In the genomic region with DNA sequence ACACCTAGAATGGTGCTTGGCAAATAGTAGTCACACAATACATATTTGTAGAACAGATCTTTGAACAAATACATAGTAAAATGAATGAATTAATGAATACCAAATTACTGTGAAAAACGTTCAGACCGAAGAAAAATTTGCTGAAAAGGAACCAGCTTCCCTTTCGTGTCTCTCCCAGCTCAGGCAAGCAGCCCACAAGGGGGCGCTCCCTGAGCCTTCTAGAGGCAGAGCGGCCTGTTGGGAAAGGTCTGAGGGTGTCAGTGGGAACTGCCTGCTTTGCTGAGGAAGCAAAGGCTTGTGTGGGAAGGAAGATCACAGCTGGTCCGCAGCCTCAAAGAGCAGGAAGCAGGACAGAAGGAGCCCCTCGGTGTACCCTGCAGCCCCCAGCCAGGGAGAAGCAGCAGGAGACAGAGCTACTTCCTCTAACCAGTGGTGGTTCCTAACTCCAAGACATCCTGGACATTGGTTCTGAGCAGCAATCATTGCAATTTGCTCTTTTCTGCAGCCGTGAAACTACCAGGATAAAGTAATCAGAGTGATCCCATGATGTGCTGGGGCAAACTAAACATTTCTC, we compare ENCODE assay signal across 8 cellular contexts.
DNase-seq lines count a peak whose midpoint lies in the region; ATAC-seq and TF ChIP-seq lines count a peak whose summit lies in the region.

No MANE protein-coding gene starts in this region.

- H3K36me3 Mint-ChIP-seq in T-helper 2 cell treated with Interferon-gamma antibody and Interleukin-4, amounts not matched to agents 5 μg/mL and 100 μg/mL, for 36 hours (ENCODE audit: low read depth), result no peaks in the 10 kb centered on the region
- H3K36me3 Mint-ChIP-seq in CD4-positive, alpha-beta T cell (ENCODE audit: low read depth), result no peaks in the 10 kb centered on the region

- no peak overlapping the region for H3K27ac ChIP-seq in AG04450 (ENCODE audit: low read depth, low read length)
- H3K27ac ChIP-seq in HEK293 (ENCODE audit: extremely low read depth, low read depth, low read length), result no peak overlapping the region
- H3K27ac ChIP-seq in CD4-positive, alpha-beta T cell (ENCODE audit: low read depth, low read length), result no peak overlapping the region

- H3K27me3 Mint-ChIP-seq in T-helper 2 cell treated with Interferon-gamma antibody and Interleukin-4, amounts not matched to agents 5 μg/mL and 100 μg/mL, for 36 hours (ENCODE audit: low read depth), result no peaks in the 10 kb centered on the region
- H3K27me3 Mint-ChIP-seq in CD4-positive, alpha-beta T cell, result peaks cover 13% of the 10 kb centered on the region

- H3K9me3 ChIP-seq in AG04450 (ENCODE audit: control insufficient read depth, insufficient read depth, low read length), result peaks cover 48% of the 10 kb centered on the region
- no peaks in the 10 kb centered on the region for H3K9me3 ChIP-seq in HEK293 (ENCODE audit: control insufficient read depth, insufficient read depth, low read depth, low read length)
- H3K9me3 ChIP-seq in CD4-positive, alpha-beta T cell (ENCODE audit: control insufficient read depth, low read length), result no peaks in the 10 kb centered on the region

- CTCF ChIA-PET in AG04450 (lab: Charles Lee), result no interaction called here
- CTCF ChIA-PET in HEK293 (lab: Yijun Ruan, JAX), result interaction anchor here (0.6 to 1.6 kb wide), 9 partner anchors 10 to 1097 kb away, joined by 3 to 6 read pairs (median 4); no protein-coding TSS in a partner anchor
- CTCF ChIA-PET in CD4-positive, alpha-beta T cell (lab: Charles Lee), result no interaction called here

- no peak overlapping the region for H3K27ac Mint-ChIP-seq in T-helper 2 cell treated with Interferon-gamma antibody and Interleukin-4, amounts not matched to agents 5 μg/mL and 100 μg/mL, for 36 hours
- H3K27ac Mint-ChIP-seq in CD4-positive, alpha-beta T cell, result no peak overlapping the region

- no peaks in the 10 kb centered on the region for H3K4me1 ChIP-seq in HEK293 (ENCODE audit: control insufficient read depth, insufficient read depth, low read length)

- POLR2A ChIA-PET in AG04450 (lab: Yijun Ruan, JAX) (no interaction called here), HEK293 (lab: Yijun Ruan, JAX) (no interaction called here)
- POLR2A ChIA-PET in CD4-positive, alpha-beta T cell (lab: Charles Lee), result no interaction called here

- intact Hi-C loops in CD4-positive, alpha-beta T cell (cut with DNase I, micrococcal nuclease), result no loop called here

- H3K4me3 ChIP-seq in AG04450 (ENCODE audit: low read depth, low read length) (no peak overlapping the region), HEK293 (ENCODE audit: low read depth, low read length) (no peak overlapping the region), kidney epithelial cell (ENCODE audit: low read depth, low read length) (no peak overlapping the region)

- TF ChIP-seq CTCF in AG04450 (IDR thresholded peaks at IDR 0.05; ENCODE audit: low read depth, low read length) (peak; percentile 36), HEK293 (tag by site-specific recombination; IDR thresholded peaks at IDR 0.05) (no peak), kidney epithelial cell (IDR thresholded peaks at IDR 0.05; ENCODE audit: insufficient read depth, low read length, poor library complexity, severe bottlenecking) (peak; percentile 38)
- no peak for TF ChIP-seq CTCF in CD4-positive, alpha-beta T cell (IDR thresholded peaks at IDR 0.05)

- DNase-seq in AG04450 (ENCODE audit: low read depth, low spot score), result no peak
- peak; percentile 4 for DNase-seq in T-helper 2 cell treated with Interferon-gamma antibody and Interleukin-4, amounts not matched to agents 5 μg/mL and 100 μg/mL, for 36 hours (ENCODE audit: low spot score)
- DNase-seq in kidney epithelial cell (ENCODE audit: low read depth), result no peak
- DNase-seq in NCI-H2081 treated with DMSO at 0.1 percent for 48 hours (lab: John Stamatoyannopoulos, UW), result no peak
- no peak for DNase-seq in NCI-H2029 (lab: John Stamatoyannopoulos, UW)
- no peak for DNase-seq in CD4-positive, alpha-beta T cell

- ATAC-seq in GM18520 (IDR thresholded peaks at IDR 0.05; ENCODE audit: unreplicated experiment), result no peak
- ATAC-seq in CD4-positive, alpha-beta T cell (ENCODE audit: poor library complexity), result no peak

- no peak overlapping the region for H3K4me3 Mint-ChIP-seq in T-helper 2 cell treated with Interferon-gamma antibody and Interleukin-4, amounts not matched to agents 5 μg/mL and 100 μg/mL, for 36 hours
- H3K4me3 Mint-ChIP-seq in CD4-positive, alpha-beta T cell, result no peak overlapping the region

- H3K9me3 Mint-ChIP-seq in T-helper 2 cell treated with Interferon-gamma antibody and Interleukin-4, amounts not matched to agents 5 μg/mL and 100 μg/mL, for 36 hours, result no peaks in the 10 kb centered on the region
- H3K9me3 Mint-ChIP-seq in CD4-positive, alpha-beta T cell, result no peaks in the 10 kb centered on the region

- no peaks in the 10 kb centered on the region for H3K4me1 Mint-ChIP-seq in T-helper 2 cell treated with Interferon-gamma antibody and Interleukin-4, amounts not matched to agents 5 μg/mL and 100 μg/mL, for 36 hours (ENCODE audit: low read depth)
- no peaks in the 10 kb centered on the region for H3K4me1 Mint-ChIP-seq in CD4-positive, alpha-beta T cell (ENCODE audit: low read depth)

- H3K36me3 ChIP-seq in HEK293 (ENCODE audit: control insufficient read depth in 2 of 2, insufficient read depth in 1 of 2, low read length in 2 of 2) (no peaks in the 10 kb centered on the region), kidney epithelial cell (ENCODE audit: control insufficient read depth, insufficient read depth, low read length) (no peaks in the 10 kb centered on the region)

- H3K27me3 ChIP-seq in AG04450 (ENCODE audit: control insufficient read depth, insufficient read depth, low read length), result no peaks in the 10 kb centered on the region
- no peaks in the 10 kb centered on the region for H3K27me3 ChIP-seq in kidney epithelial cell (ENCODE audit: control insufficient read depth, insufficient read depth, low read length)
- no peaks in the 10 kb centered on the region for H3K27me3 ChIP-seq in CD4-positive, alpha-beta T cell (ENCODE audit: control insufficient read depth, insufficient read depth, low read length)

TF ChIP-seq in HEK293, 187 proteins besides CTCF, POLR2A, EP300 and RAD21:
- peak; percentile 38 for TF ChIP-seq ZNF654 (tag by site-specific recombination; IDR thresholded peaks at IDR 0.05; ENCODE audit: low read depth)
- TF ChIP-seq ZNF571 (tag by site-specific recombination; IDR thresholded peaks at IDR 0.05), result no peak
- TF ChIP-seq ZNF335 (tag by site-specific recombination; conservative IDR thresholded peaks at IDR 0.05), result peak; percentile 44; the same call in 1 of the 2 replicates

Comparison
In these comparisons a context has a peak if more than half of its experiments do, and no peak if none do; other contexts are left out.
1. CTCF ChIP-seq: peak in AG04450 (single experiment) and kidney epithelial cell (single experiment); none in HEK293 (single experiment) and CD4-positive, alpha-beta T cell (single experiment).